8 cellular contexts compared by ENCODE assay signal in the genomic region with DNA sequence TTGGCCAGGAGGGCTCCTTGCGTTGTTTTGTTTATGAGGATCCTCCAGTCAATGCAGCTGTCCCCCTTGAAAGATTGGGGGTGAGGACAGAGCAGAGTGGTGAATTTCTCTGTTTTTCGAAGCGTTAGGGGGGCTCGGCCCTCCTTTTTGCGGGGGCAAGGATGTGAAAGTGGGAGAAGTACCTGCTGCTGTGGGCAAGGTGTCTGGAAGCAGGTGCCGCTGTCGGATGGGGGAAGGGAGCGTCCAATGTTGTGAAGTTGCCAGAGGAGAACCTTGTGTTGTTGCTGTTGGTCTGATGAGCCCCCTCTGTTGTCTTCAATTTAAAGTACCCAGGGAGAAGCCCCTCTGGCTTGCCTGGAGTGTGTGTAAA.
DNase-seq lines count a peak whose midpoint lies in the region; ATAC-seq lines count a peak whose summit lies in the region.

No MANE protein-coding gene starts in this region.

- no peaks in the 10 kb centered on the region for H3K36me3 ChIP-seq in HUES6 (ENCODE audit: control insufficient read depth, insufficient read depth, low read length)
- no peaks in the 10 kb centered on the region for H3K36me3 ChIP-seq in adipocyte (ENCODE audit: control insufficient read depth, insufficient read depth, low read length, severe bottlenecking)
- no peaks in the 10 kb centered on the region for H3K36me3 ChIP-seq in iPS-20b (ENCODE audit: insufficient read depth, low read depth, low read length)
- peaks cover 0 to 2% of the 10 kb centered on the region in 2 donors for H3K36me3 ChIP-seq in stomach smooth muscle (ENCODE audit: control insufficient read depth in 2 of 2, insufficient read depth in 2 of 2, low read length in 2 of 2)

- H3K27me3 ChIP-seq in HUES6 (ENCODE audit: control insufficient read depth, insufficient read depth, low read length) (peaks cover 41% of the 10 kb centered on the region), adipocyte (replicated peaks; ENCODE audit: control insufficient read depth, insufficient read depth, low read length) (no peaks in the 10 kb centered on the region), iPS-20b (ENCODE audit: insufficient read depth, low read length) (peaks cover 39% of the 10 kb centered on the region), stomach smooth muscle (ENCODE audit: control insufficient read depth in 1 of 2, insufficient read depth in 2 of 2, low read length in 2 of 2) (no peaks in the 10 kb centered on the region)

- DNase-seq in adipocyte (ENCODE audit: low read depth) (no peak), medulla oblongata (ENCODE audit: extremely low spot score) (no peak), SKM-1 (lab: John Stamatoyannopoulos, UW; ENCODE audit: unreplicated experiment) (no peak)
- DNase-seq in stimulated activated CD4-positive, alpha-beta T cell treated with anti-CD3 and anti-CD28 coated beads, Interleukin-4, amount 100 ng/mL, for 4 hours: no peak

- H3K9ac ChIP-seq in HUES6 (ENCODE audit: low read length) (no peak overlapping the region), adipocyte (ENCODE audit: low read length) (peak overlapping the region; percentile 61), iPS-20b (ENCODE audit: low read depth, low read length) (peak overlapping the region; percentile 29; the same call in 1 of the 2 replicates), stomach smooth muscle (ENCODE audit: low read length in 2 of 2) (peak overlapping the region; percentile 60 to 68)

- no peak for ATAC-seq in GM21367 (IDR thresholded peaks at IDR 0.05; ENCODE audit: unreplicated experiment)

- H3K4me1 ChIP-seq in HUES6 (ENCODE audit: control insufficient read depth, insufficient read depth, low read length): peaks cover 6% of the 10 kb centered on the region; the same call in 1 of the 2 replicates
- peaks cover 8% of the 10 kb centered on the region for H3K4me1 ChIP-seq in adipocyte (ENCODE audit: control insufficient read depth, insufficient read depth, low read length)
- H3K4me1 ChIP-seq in iPS-20b (ENCODE audit: insufficient read depth, low read length): peaks cover 6% of the 10 kb centered on the region; the same call in 1 of the 2 replicates
- no peaks in the 10 kb centered on the region for H3K4me1 ChIP-seq in stomach smooth muscle (ENCODE audit: control insufficient read depth, insufficient read depth, low read length)

- H3K27ac ChIP-seq in HUES6 (ENCODE audit: low read depth, low read length): no peak overlapping the region
- no peak overlapping the region for H3K27ac ChIP-seq in iPS-20b (ENCODE audit: low read length)
- H3K27ac ChIP-seq in stomach smooth muscle (ENCODE audit: low read length): no peak overlapping the region

- H3K4me3 ChIP-seq in HUES6 (ENCODE audit: low read depth, low read length): peak overlapping the region; percentile 75
- peak overlapping the region; percentile 83 for H3K4me3 ChIP-seq in adipocyte (ENCODE audit: low read length)
- peak overlapping the region; percentile 87 for H3K4me3 ChIP-seq in iPS-20b (ENCODE audit: low read length)
- peak overlapping the region; percentile 83 to 87 for H3K4me3 ChIP-seq in stomach smooth muscle (ENCODE audit: low read length in 2 of 2)

- no peaks in the 10 kb centered on the region for H3K9me3 ChIP-seq in HUES6 (ENCODE audit: control insufficient read depth, insufficient read depth, low read depth, low read length)
- H3K9me3 ChIP-seq in adipocyte (ENCODE audit: control insufficient read depth, low read length): no peaks in the 10 kb centered on the region
- no peaks in the 10 kb centered on the region for H3K9me3 ChIP-seq in iPS-20b (ENCODE audit: insufficient read depth, low read depth, low read length)
- no peaks in the 10 kb centered on the region for H3K9me3 ChIP-seq in stomach smooth muscle (ENCODE audit: control insufficient read depth in 2 of 2, low read length in 2 of 2)
